Comparison of ENCODE assay signal across 26 cellular contexts in genomic region chr13:41557719-41558118, GRCh38.
"Had no signal": no experiment of that assay in that cellular context is flagged by ENCODE, and none has a peak within 500 bp of the region (broad histone marks: within the 10 kb centered on the region; RNA-seq: fewer than 3 reads in every experiment).

No MANE protein-coding gene starts in this region.

- H3K4me1 ChIP-seq: foreskin keratinocyte had no signal

- H3K27ac Mint-ChIP-seq: dendritic cell treated with granulocyte-macrophage colony-stimulating factor and Interleukin-4, amounts not matched to agents 40 ng/mL and 50 ng/mL, for 4 days; effector memory CD8-positive, alpha-beta T cell; endodermal cell had no signal

- H3K36me3 ChIP-seq: colonic mucosa, esophagus muscularis mucosa, esophagus squamous epithelium, gastrocnemius medialis, gastroesophageal sphincter, heart left ventricle, heart right ventricle had no signal

- ATAC-seq: effector memory CD8-positive, alpha-beta T cell; esophagus mucosa; foreskin keratinocyte; gastrocnemius medialis; gastroesophageal sphincter; heart left ventricle; heart right ventricle had no signal

- H3K4me3 Mint-ChIP-seq: dendritic cell treated with granulocyte-macrophage colony-stimulating factor and Interleukin-4, amounts not matched to agents 40 ng/mL and 50 ng/mL, for 4 days; effector memory CD8-positive, alpha-beta T cell; endodermal cell had no signal

- H3K9me3 Mint-ChIP-seq: dendritic cell treated with granulocyte-macrophage colony-stimulating factor and Interleukin-4, amounts not matched to agents 40 ng/mL and 50 ng/mL, for 4 days; effector memory CD8-positive, alpha-beta T cell; endodermal cell had no signal

- H3K27ac ChIP-seq: colonic mucosa, coronary artery, epithelial cell of prostate, esophagus muscularis mucosa, esophagus squamous epithelium, foreskin keratinocyte, gastrocnemius medialis, gastroesophageal sphincter, heart left ventricle, heart right ventricle, hepatocyte had no signal

- H3K9me3 ChIP-seq: colonic mucosa, esophagus muscularis mucosa, esophagus squamous epithelium, gastrocnemius medialis, gastroesophageal sphincter, heart left ventricle, heart right ventricle had no signal

- DNase-seq: colonic mucosa; cortex of kidney; dermis blood vessel endothelial cell; dorsolateral prefrontal cortex; effector CD4-positive, alpha-beta T cell; effector CD8-positive, alpha-beta T cell; effector memory CD4-positive, alpha-beta T cell; effector memory CD8-positive, alpha-beta T cell; endodermal cell; erythroblast; esophagus squamous epithelium; foreskin fibroblast; foreskin keratinocyte; foreskin melanocyte; gastrocnemius medialis; glutamatergic neuron; head of caudate nucleus; heart left ventricle; heart right ventricle had no signal

- H3K27me3 Mint-ChIP-seq: dendritic cell treated with granulocyte-macrophage colony-stimulating factor and Interleukin-4, amounts not matched to agents 40 ng/mL and 50 ng/mL, for 4 days; effector memory CD8-positive, alpha-beta T cell had no signal

- H3K4me3 ChIP-seq: colonic mucosa, coronary artery, dorsolateral prefrontal cortex, esophagus muscularis mucosa, esophagus squamous epithelium, gastrocnemius medialis, gastroesophageal sphincter, heart left ventricle, heart right ventricle, hepatocyte had no signal
